Comparison of ENCODE assay signal across 23 cellular contexts in the genomic region with DNA sequence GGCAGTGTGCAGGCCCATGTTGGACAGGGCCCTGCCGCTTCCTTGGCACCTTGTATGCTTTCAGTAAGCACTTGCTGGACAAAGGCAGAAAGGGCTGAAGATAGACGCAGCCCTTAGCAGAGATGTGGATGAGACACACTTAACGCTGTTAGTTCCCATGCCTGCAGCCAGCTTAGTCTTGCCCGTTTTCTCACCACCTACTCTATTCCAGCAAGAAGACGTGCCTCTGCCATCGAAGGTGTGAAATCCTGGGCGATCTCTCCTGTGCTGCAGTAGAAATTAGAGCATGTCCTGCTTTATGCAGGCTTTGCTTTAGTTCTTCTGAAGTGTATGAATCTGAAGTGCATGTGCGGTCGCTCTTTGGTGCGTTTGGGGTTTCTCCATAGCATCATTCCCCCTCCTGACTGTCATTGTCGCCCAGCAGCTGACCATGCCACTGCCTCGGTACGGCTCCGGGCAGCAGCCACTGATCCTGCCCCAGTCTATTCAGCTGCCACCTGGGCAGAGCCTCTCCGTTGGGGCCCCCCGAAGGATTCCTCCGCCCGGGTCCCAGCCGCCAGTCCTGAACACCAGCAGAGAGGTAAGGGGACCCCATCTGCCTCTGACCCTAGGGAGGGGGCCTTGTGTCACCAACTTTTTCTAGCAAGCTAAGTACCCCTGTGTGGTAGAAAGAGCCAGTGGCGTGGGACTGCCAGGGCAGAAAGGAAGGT. TPM values are rescaled to one million over a fixed set of nuclear protein-coding genes. Genes with fewer than 3 reads are reported as not detected.
"Had no signal": no experiment of that assay in that cellular context is flagged by ENCODE, and none has a peak within 500 bp of the region (broad histone marks: within the 10 kb centered on the region; RNA-seq: fewer than 3 reads in every experiment).

No MANE protein-coding gene starts in this region.

- H3K36me3 ChIP-seq: ovary had no signal

- H3K4me1 Mint-ChIP-seq: activated B cell treated with CpG ODN at 0.5 μM for 24 hours, neural crest cell had no signal

- ATAC-seq: activated CD8-positive, alpha-beta T cell treated with anti-CD3 and anti-CD28 coated beads for 36 hours; activated T-cell treated with anti-CD3 and anti-CD28 coated beads, Interleukin-2, amount 50 U/mL, for 72 hours; heart left ventricle; sciatic nerve had no signal

- H3K9me3 ChIP-seq: adrenal gland, colonic mucosa, heart left ventricle, ovary, thyroid gland had no signal

- H3K27me3 ChIP-seq: adrenal gland, colonic mucosa, heart left ventricle, ovary, thyroid gland had no signal

- H3K4me3 Mint-ChIP-seq: activated B cell treated with CpG ODN at 0.5 μM for 24 hours; activated CD8-positive, alpha-beta T cell treated with anti-CD3 and anti-CD28 coated beads for 36 hours; activated T-cell treated with anti-CD3 and anti-CD28 coated beads, Interleukin-2, amount 50 U/mL, for 72 hours; immature natural killer cell; neural crest cell; T-helper 2 cell treated with Interferon-gamma antibody and Interleukin-4, amounts not matched to agents 5 μg/mL and 100 μg/mL, for 36 hours had no signal

- DNase-seq: activated B cell treated with CpG ODN at 0.5 μM for 24 hours; activated CD4-positive, alpha-beta T cell treated with anti-CD3 and anti-CD28 coated beads for 48 hours; activated CD8-positive, alpha-beta T cell treated with anti-CD3 and anti-CD28 coated beads for 36 hours; activated gamma-delta T cell; activated T-cell treated with anti-CD3 and anti-CD28 coated beads, Interleukin-2, amount 50 U/mL, for 72 hours; adrenal gland; colonic mucosa; effector CD4-positive, alpha-beta T cell; immature natural killer cell; mesendoderm; ovary; stimulated activated CD4-positive, alpha-beta T cell treated with anti-CD3 and anti-CD28 coated beads, Interleukin-1b, Interleukin-23, amount 100 ng/mL, for 48 hours; thyroid gland had no signal

- H3K27me3 Mint-ChIP-seq: activated B cell treated with CpG ODN at 0.5 μM for 24 hours; activated CD8-positive, alpha-beta T cell treated with anti-CD3 and anti-CD28 coated beads for 36 hours had no signal

- FAIRE-seq: frontal cortex, urothelium cell line had no signal

- H3K4me1 ChIP-seq: adrenal gland, colonic mucosa, thyroid gland had no signal

- H3K9me3 Mint-ChIP-seq: activated B cell treated with CpG ODN at 0.5 μM for 24 hours; activated CD8-positive, alpha-beta T cell treated with anti-CD3 and anti-CD28 coated beads for 36 hours; activated T-cell treated with anti-CD3 and anti-CD28 coated beads, Interleukin-2, amount 50 U/mL, for 72 hours; immature natural killer cell; neural crest cell; T-helper 2 cell treated with Interferon-gamma antibody and Interleukin-4, amounts not matched to agents 5 μg/mL and 100 μg/mL, for 36 hours had no signal

- H3K4me3 ChIP-seq: adrenal gland, colonic mucosa, heart left ventricle, ovary, thyroid gland had no signal

- H3K27ac ChIP-seq: adrenal gland, colonic mucosa, epithelial cell of prostate, heart left ventricle, ovary, thyroid gland had no signal

- H3K27ac Mint-ChIP-seq: activated B cell treated with CpG ODN at 0.5 μM for 24 hours; activated T-cell treated with anti-CD3 and anti-CD28 coated beads, Interleukin-2, amount 50 U/mL, for 72 hours; T-helper 2 cell treated with Interferon-gamma antibody and Interleukin-4, amounts not matched to agents 5 μg/mL and 100 μg/mL, for 36 hours had no signal

RNA-seq across cellular contexts. Expression of a gene that starts 54.2 kb away (rescaled TPM):
- total RNA-seq: activated B cell treated with CpG ODN at 0.5 μM for 24 hours; activated CD8-positive, alpha-beta T cell treated with anti-CD3 and anti-CD28 coated beads for 36 hours; activated T-cell treated with anti-CD3 and anti-CD28 coated beads, Interleukin-2, amount 50 U/mL, for 72 hours; adrenal gland; cardiac septum; frontal cortex; heart left ventricle; lower leg skin; neural crest cell; pulmonary artery endothelial cell; sciatic nerve; thyroid gland had no signal
- polyA plus RNA-seq: adrenal gland, heart left ventricle, immature natural killer cell, ovary had no signal
